In the genomic region with DNA sequence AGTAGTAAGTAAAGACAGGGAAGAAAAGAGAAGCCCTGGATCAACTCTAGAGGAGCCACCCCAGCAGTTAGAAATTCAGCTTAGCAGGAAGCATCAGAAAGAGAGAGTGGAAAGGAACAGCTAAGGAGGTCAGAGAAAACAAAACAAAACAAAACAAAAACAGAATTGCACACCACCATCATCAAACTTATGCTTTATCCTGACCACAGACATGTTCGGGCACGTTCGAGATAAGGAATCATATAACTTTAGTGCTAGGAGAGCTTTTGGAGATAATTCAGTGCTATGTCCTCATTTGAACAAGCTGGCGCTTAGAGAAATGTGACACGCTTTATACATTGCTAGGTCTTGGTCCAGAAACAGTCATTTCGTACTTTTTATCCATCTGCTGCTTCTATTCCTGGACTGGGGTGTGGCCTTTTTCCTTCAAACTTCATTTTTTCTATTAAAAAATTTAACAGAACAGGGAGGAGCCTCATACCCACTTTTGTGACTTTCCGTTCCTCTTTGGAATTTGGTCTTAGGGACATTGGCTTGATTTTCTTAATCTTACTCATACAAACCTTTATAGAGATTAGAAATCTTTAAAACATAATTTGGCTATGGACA, we compare ENCODE assay signal across 17 cellular contexts.
DNase-seq lines count a peak whose midpoint lies in the region; ATAC-seq and TF ChIP-seq lines count a peak whose summit lies in the region.
"Had no signal": no experiment of that assay in that cellular context is flagged by ENCODE, and none has a peak within 500 bp of the region (broad histone marks: within the 10 kb centered on the region; RNA-seq: fewer than 3 reads in every experiment).

No MANE protein-coding gene starts in this region.

- H2BK12ac ChIP-seq in mesenchymal stem cell (ENCODE audit: low read length in 2 of 2): peak overlapping the region in 1 of 2 experiments; percentile 62

- peak overlapping the region; percentile 58 for H2BK120ac ChIP-seq in mesenchymal stem cell (ENCODE audit: low read depth, low read length)

- no peaks in the 10 kb centered on the region for H3K79me1 ChIP-seq in mesenchymal stem cell (replicated peaks; ENCODE audit: low read length, poor library complexity, severe bottlenecking)

- H3K36me3 ChIP-seq in left ventricle myocardium inferior: no peaks in the 10 kb centered on the region
- H3K36me3 ChIP-seq in ascending aorta: no peaks in the 10 kb centered on the region
- no peaks in the 10 kb centered on the region for H3K36me3 ChIP-seq in mesenchymal stem cell (ENCODE audit: control insufficient read depth in 1 of 2, insufficient read depth in 2 of 2, low read depth in 1 of 2, low read length in 2 of 2)
- H3K36me3 ChIP-seq in uterus: no peaks in the 10 kb centered on the region
- H3K36me3 ChIP-seq: stomach had no signal

- no peak overlapping the region for H4K8ac ChIP-seq in mesenchymal stem cell (ENCODE audit: low read length)

- H3K4me2 ChIP-seq in mesenchymal stem cell (ENCODE audit: low read length, poor library complexity, severe bottlenecking): no peak overlapping the region

- H3K27me3 ChIP-seq in left ventricle myocardium inferior (ENCODE audit: low read depth) (no peaks in the 10 kb centered on the region), ascending aorta (no peaks in the 10 kb centered on the region), mesenchymal stem cell (ENCODE audit: control insufficient read depth in 1 of 2, insufficient read depth in 1 of 2, low read length in 2 of 2) (no peaks in the 10 kb centered on the region), uterus (no peaks in the 10 kb centered on the region)
- H3K27me3 ChIP-seq: stomach had no signal

- no peak overlapping the region for H3K23ac ChIP-seq in mesenchymal stem cell (ENCODE audit: low read length in 2 of 2)

- H3K9me3 ChIP-seq in left ventricle myocardium inferior (replicated peaks): no peaks in the 10 kb centered on the region
- no peaks in the 10 kb centered on the region for H3K9me3 ChIP-seq in ascending aorta
- no peaks in the 10 kb centered on the region for H3K9me3 ChIP-seq in mesenchymal stem cell (ENCODE audit: control insufficient read depth, low read length)
- no peaks in the 10 kb centered on the region for H3K9me3 ChIP-seq in uterus
- H3K9me3 ChIP-seq: stomach had no signal

- H4K91ac ChIP-seq in mesenchymal stem cell (ENCODE audit: low read length): peak overlapping the region; percentile 46

- H3K4ac ChIP-seq in mesenchymal stem cell (ENCODE audit: low read depth in 1 of 2, low read length in 2 of 2): no peak overlapping the region

- DNase-seq in left ventricle myocardium inferior (no peak), cardiac septum (ENCODE audit: low spot score) (no peak), ascending aorta (ENCODE audit: low spot score in 2 of 2) (no peak), mesenchymal stem cell (no peak), uterus (no peak), NCI-H1105 (lab: John Stamatoyannopoulos, UW) (no peak), RPMI8226 (no peak)
- DNase-seq: activated CD8-positive, alpha-beta T cell treated with anti-CD3 and anti-CD28 coated beads, Interleukin-2, amount 10 ng/mL, durations not matched to agents 7 days and 5 days; Calu3; cerebellar nuclear complex; GF-D8; H7; NCI-H2029; NCI-H524; nephron progenitor cell; stomach had no signal

- H3K4me3 ChIP-seq in left ventricle myocardium inferior (no peak overlapping the region), ascending aorta (peak overlapping the region in 1 of 2 donors; percentile 1), mesenchymal stem cell (ENCODE audit: insufficient read depth in 1 of 2, low read depth in 1 of 2, low read length in 2 of 2) (no peak overlapping the region), uterus (no peak overlapping the region)
- H3K4me3 ChIP-seq: stomach had no signal

- H2BK15ac ChIP-seq in mesenchymal stem cell (ENCODE audit: low read depth, poor library complexity, severe bottlenecking): no peak overlapping the region

- no peak overlapping the region for H2AK5ac ChIP-seq in mesenchymal stem cell (ENCODE audit: low read length, severe bottlenecking)

- H3K4me1 ChIP-seq in left ventricle myocardium inferior: no peaks in the 10 kb centered on the region
- peaks cover 0 to 54% of the 10 kb centered on the region in 2 donors for H3K4me1 ChIP-seq in ascending aorta
- no peaks in the 10 kb centered on the region for H3K4me1 ChIP-seq in mesenchymal stem cell (ENCODE audit: control insufficient read depth, insufficient read depth, low read depth, low read length)
- peaks cover 0 to 6% of the 10 kb centered on the region in 2 donors for H3K4me1 ChIP-seq in uterus

- ATAC-seq in GM18505 (IDR thresholded peaks at IDR 0.05; ENCODE audit: unreplicated experiment): no peak
- ATAC-seq: activated CD8-positive, alpha-beta T cell treated with anti-CD3 and anti-CD28 coated beads, Interleukin-2, amount 10 ng/mL, durations not matched to agents 7 days and 5 days had no signal

- H3K9ac ChIP-seq in mesenchymal stem cell (ENCODE audit: low read length): peak overlapping the region; percentile 36

- H2AFZ ChIP-seq in mesenchymal stem cell (ENCODE audit: low read depth, low read length): no peak overlapping the region

- no peak overlapping the region for H2BK5ac ChIP-seq in mesenchymal stem cell (ENCODE audit: low read depth, low read length, poor library complexity, severe bottlenecking)

- WGBS in mesenchymal stem cell: 81% methylated on average over 6 of the region's 7 CpGs

- no peak overlapping the region for H3K14ac ChIP-seq in mesenchymal stem cell (ENCODE audit: low read length in 2 of 2)

- H3K18ac ChIP-seq in mesenchymal stem cell (ENCODE audit: low read depth in 1 of 2, low read length in 2 of 2): peak overlapping the region in 1 of 2 experiments; percentile 78

- TF ChIP-seq CTCF in left ventricle myocardium inferior (IDR thresholded peaks at IDR 0.05; ENCODE audit: borderline replicate concordance): no peak
- no peak for TF ChIP-seq CTCF in ascending aorta (IDR thresholded peaks at IDR 0.05)
- TF ChIP-seq CTCF in uterus (IDR thresholded peaks at IDR 0.05): no peak

- intact Hi-C loops in left ventricle myocardium inferior (cut with micrococcal nuclease): no loop called here
- intact Hi-C loops in cardiac septum (cut with DNase I): no loop called here
- intact Hi-C loops in ascending aorta (cut with DNase I): loop anchor here (2.0 to 10.0 kb wide), 2 partner anchors 93 to 169 kb away; no protein-coding TSS in a partner anchor
- intact Hi-C loops in uterus (cut with DNase I; ENCODE audit: low total_unique reads): no loop called here

- TF ChIP-seq POLR2A in uterus (IDR thresholded peaks at IDR 0.05): no peak
- TF ChIP-seq POLR2A in GM18505 (IDR thresholded peaks at IDR 0.05; ENCODE audit: borderline replicate concordance, extremely low read depth, insufficient read depth, insufficient read length): no peak

- H3K27ac ChIP-seq in left ventricle myocardium inferior (replicated peaks) (peak overlapping the region; percentile 42), ascending aorta (peak overlapping the region; percentile 72 to 87), mesenchymal stem cell (ENCODE audit: low read length, poor library complexity, severe bottlenecking) (no peak overlapping the region), uterus (peak overlapping the region; percentile 72 to 92)
